In genomic region chr10:93437000-93437945, GRCh38 we compare ENCODE assay signal across 1 cellular context.
A peak's percentile ranks its signal among the peaks of the same experiment; 100 is the strongest.
TF ChIP-seq lines count a peak whose summit lies in the region.

No MANE protein-coding gene starts in this region.

TF ChIP-seq in H1, 55 proteins besides CTCF, POLR2A, EP300 and RAD21 (continued from another document):
- TF ChIP-seq SP1 (IDR thresholded peaks at IDR 0.05; ENCODE audit: low read depth, low read length) (0 out of 2 replicates have a peak, but pooled peaks have one; percentile 24), CTBP2 (IDR thresholded peaks at IDR 0.05; ENCODE audit: borderline replicate concordance, insufficient read depth, insufficient read length, low read length) (no peak), BACH1 (IDR thresholded peaks at IDR 0.05; ENCODE audit: low read length) (no peak), NANOG (IDR thresholded peaks at IDR 0.05; ENCODE audit: insufficient read depth, low read depth, low read length, poor library complexity, severe bottlenecking) (no peak), EGR1 (IDR thresholded peaks at IDR 0.05; ENCODE audit: borderline replicate concordance, low read depth, low read length) (no peak), CEBPB (IDR thresholded peaks at IDR 0.05; ENCODE audit: low read depth, low read length) (peak; percentile 48; the same call in 1 of the 2 replicates), SIRT6 (IDR thresholded peaks at IDR 0.05; ENCODE audit: low read length) (no peak), SIN3A (conservative IDR thresholded peaks at IDR 0.05 in 1 of 2, IDR thresholded peaks at IDR 0.05 in 1 of 2; ENCODE audit: low read depth in 1 of 2, low read length in 2 of 2) (no peak), RBBP5 (IDR thresholded peaks at IDR 0.05; ENCODE audit: borderline replicate concordance, low read depth, low read length) (no peak), SP2 (IDR thresholded peaks at IDR 0.05; ENCODE audit: low read length) (no peak), POU5F1 (IDR thresholded peaks at IDR 0.05; ENCODE audit: low read depth, low read length) (no peak), POLR2AphosphoS5 (IDR thresholded peaks at IDR 0.05; ENCODE audit: low read depth, low read length) (peak; percentile 76), RNF2 (IDR thresholded peaks at IDR 0.05; ENCODE audit: borderline replicate concordance, low read depth, low read length, missing control alignments, poor library complexity, severe bottlenecking) (no peak), RXRA (IDR thresholded peaks at IDR 0.05; ENCODE audit: insufficient read depth, low read depth, low read length) (no peak), CHD2 (IDR thresholded peaks at IDR 0.05; ENCODE audit: low read length) (no peak), BRCA1 (IDR thresholded peaks at IDR 0.05; ENCODE audit: low read depth, low read length) (no peak), ATF3 (IDR thresholded peaks at IDR 0.05; ENCODE audit: insufficient read depth, low read depth, low read length) (no peak), JUND (IDR thresholded peaks at IDR 0.05; ENCODE audit: low read length) (peak; percentile 79), HDAC2 (IDR thresholded peaks at IDR 0.05; ENCODE audit: borderline replicate concordance in 1 of 2, low read depth in 2 of 2, low read length in 2 of 2) (no peak), CHD1 (IDR thresholded peaks at IDR 0.05; ENCODE audit: low read depth, low read length) (no peak), TAF7 (optimal IDR thresholded peaks at IDR 0.05; ENCODE audit: borderline replicate concordance, low read depth, low read length) (peak; percentile 67), SIX5 (IDR thresholded peaks at IDR 0.05; ENCODE audit: low read depth, low read length) (no peak), MAX (IDR thresholded peaks at IDR 0.05) (peak; percentile 58), ZNF274 (IDR thresholded peaks at IDR 0.05; ENCODE audit: borderline replicate concordance, extremely low read depth, low read length) (no peak), ASH2L (IDR thresholded peaks at IDR 0.05; ENCODE audit: low read length) (peak; percentile 78), HDAC6 (IDR thresholded peaks at IDR 0.05; ENCODE audit: low read depth, low read length) (no peak), TBP (IDR thresholded peaks at IDR 0.05; ENCODE audit: low read depth, low read length) (no peak; the same call in 1 of the 2 replicates), TCF12 (IDR thresholded peaks at IDR 0.05; ENCODE audit: low read depth, low read length) (no peak), USF2 (IDR thresholded peaks at IDR 0.05; ENCODE audit: low read length) (no peak), TAF1 (IDR thresholded peaks at IDR 0.05; ENCODE audit: low read depth, low read length) (peak; percentile 73), PHF8 (conservative IDR thresholded peaks at IDR 0.05; ENCODE audit: low read depth, low read length) (0 out of 2 replicates have a peak, but pooled peaks have one; percentile 25), CBX8 (IDR thresholded peaks at IDR 0.05; ENCODE audit: borderline replicate concordance, low read depth, low read length) (no peak), KDM5A (IDR thresholded peaks at IDR 0.05; ENCODE audit: low read length) (no peak), KDM1A (IDR thresholded peaks at IDR 0.05; ENCODE audit: borderline replicate concordance, low read length) (no peak), E2F6 (IDR thresholded peaks at IDR 0.05) (no peak; the same call in 1 of the 2 replicates), EZH2 (IDR thresholded peaks at IDR 0.05; ENCODE audit: low read depth, low read length, severe bottlenecking) (no peak), KDM4A (IDR thresholded peaks at IDR 0.05; ENCODE audit: low read depth, low read length, severe bottlenecking) (no peak), YY1 (IDR thresholded peaks at IDR 0.05; ENCODE audit: low read depth, low read length) (no peak), SAP30 (IDR thresholded peaks at IDR 0.05; ENCODE audit: insufficient read depth, insufficient replicate concordance, low read length) (no peak), ATF2 (IDR thresholded peaks at IDR 0.05; ENCODE audit: low read length) (no peak; the same call in 1 of the 2 replicates), SUZ12 (IDR thresholded peaks at IDR 0.05; ENCODE audit: low read length) (no peak), CBX5 (IDR thresholded peaks at IDR 0.05; ENCODE audit: low read depth, low read length) (no peak), CHD7 (IDR thresholded peaks at IDR 0.05; ENCODE audit: insufficient replicate concordance, low read length) (no peak), GTF2F1 (IDR thresholded peaks at IDR 0.05; ENCODE audit: borderline replicate concordance, low read depth, low read length) (no peak), GABPA (IDR thresholded peaks at IDR 0.05; ENCODE audit: borderline replicate concordance, insufficient read depth, low read length) (no peak), FOSL1 (IDR thresholded peaks at IDR 0.05; ENCODE audit: insufficient read depth, low read depth, low read length) (no peak)
TF ChIP-seq in H1: peak in this region for 11.
